In the genomic region with DNA sequence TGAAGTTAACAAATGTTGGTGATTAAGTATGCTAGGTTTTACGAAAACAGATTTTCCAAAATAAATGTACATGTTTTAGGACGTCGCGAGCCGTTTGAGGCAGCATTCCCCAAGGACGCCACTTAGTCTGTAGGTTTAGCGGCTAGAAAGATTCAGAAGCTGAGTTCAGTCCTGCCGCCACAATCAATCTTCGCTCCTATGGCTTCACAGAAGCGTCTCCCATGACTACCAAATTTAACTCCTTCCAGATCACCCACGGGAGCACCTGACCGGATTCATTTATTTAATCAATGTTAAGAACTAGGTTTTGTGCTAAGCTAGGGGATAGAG, we compare ENCODE assay signal across 8 cellular contexts. TPM values are rescaled to one million over a fixed set of nuclear protein-coding genes. Genes with fewer than 3 reads are reported as not detected.
DNase-seq lines count a peak whose midpoint lies in the region; ATAC-seq and TF ChIP-seq lines count a peak whose summit lies in the region.

No MANE protein-coding gene starts in this region.

- H3K27ac ChIP-seq in hepatocyte (peak overlapping the region; percentile 99), gastrocnemius medialis (peak overlapping the region; percentile 78 to 92 (median 89))

- peak; percentile 18 for DNase-seq in activated CD4-positive, alpha-beta T cell treated with anti-CD3 and anti-CD28 coated beads, Interleukin-2, amount 10 ng/mL, durations not matched to agents 7 days and 5 days
- no peak for DNase-seq in activated CD4-positive, alpha-beta T cell treated with anti-CD3 and anti-CD28 coated beads for 1 hour
- peak in 2 of 3 experiments; percentile 48 to 86 for DNase-seq in NCI-H1417 (lab: John Stamatoyannopoulos, UW)
- DNase-seq in activated naive CD8-positive, alpha-beta T cell treated with anti-CD3 and anti-CD28 coated beads, Interleukin-2, amount 50 U/mL, for 24 hours, result peak; percentile 12
- peak; percentile 49 for DNase-seq in hepatocyte (ENCODE audit: low spot score)
- DNase-seq in gastrocnemius medialis, result no peak

- in situ Hi-C loops in gastrocnemius medialis (cut with MboI; ENCODE audit: low sequenced_read_pairs in 4 of 4), result no loop called here

- CTCF ChIA-PET in activated CD4-positive, alpha-beta T cell treated with anti-CD3 and anti-CD28 coated beads, Interleukin-2, amount 10 ng/mL, durations not matched to agents 7 days and 5 days (lab: Charles Lee), result interaction anchor here (0.8 to 2.2 kb wide), 3 partner anchors 10 to 326 kb away, joined by 3 to 6 read pairs (median 6); partner anchors contain the start of gene GATAD1

- WGBS in hepatocyte (ENCODE audit: low lambda C conversion rate, missing lambda C conversion rate), result 3% methylated on average over 12 of the region's 12 CpGs

- no peak for TF ChIP-seq POLR2A in gastrocnemius medialis (IDR thresholded peaks at IDR 0.05)

- POLR2A ChIA-PET in activated CD4-positive, alpha-beta T cell treated with anti-CD3 and anti-CD28 coated beads, Interleukin-2, amount 10 ng/mL, durations not matched to agents 7 days and 5 days (lab: Charles Lee), result interaction anchor here (0.6 kb wide), 1 partner anchor 123 kb away, joined by 4 read pairs; no protein-coding TSS in a partner anchor

- H3K36me3 Mint-ChIP-seq in activated CD4-positive, alpha-beta T cell treated with anti-CD3 and anti-CD28 coated beads, Interleukin-2, amount 10 ng/mL, durations not matched to agents 7 days and 5 days (ENCODE audit: low read depth), result peaks cover 11% of the 10 kb centered on the region
- H3K36me3 Mint-ChIP-seq in activated naive CD8-positive, alpha-beta T cell treated with anti-CD3 and anti-CD28 coated beads, Interleukin-2, amount 50 U/mL, for 24 hours (ENCODE audit: low read depth), result peaks cover 15% of the 10 kb centered on the region

- no peak for ATAC-seq in activated naive CD8-positive, alpha-beta T cell treated with anti-CD3 and anti-CD28 coated beads, Interleukin-2, amount 50 U/mL, for 24 hours
- ATAC-seq in gastrocnemius medialis (peak in 1 of 2 donors; percentile 13), HG02610 (IDR thresholded peaks at IDR 0.05; ENCODE audit: unreplicated experiment) (no peak), GM19324 (IDR thresholded peaks at IDR 0.05; ENCODE audit: low FRiP score, unreplicated experiment) (no peak)

- peaks cover 41% of the 10 kb centered on the region for H3K79me2 ChIP-seq in hepatocyte

- H3K36me3 ChIP-seq in hepatocyte (replicated peaks; ENCODE audit: insufficient read depth, low read depth), result no peaks in the 10 kb centered on the region
- no peaks in the 10 kb centered on the region for H3K36me3 ChIP-seq in gastrocnemius medialis

- H3K27me3 Mint-ChIP-seq in activated CD4-positive, alpha-beta T cell treated with anti-CD3 and anti-CD28 coated beads, Interleukin-2, amount 10 ng/mL, durations not matched to agents 7 days and 5 days, result peaks cover 2% of the 10 kb centered on the region
- H3K27me3 Mint-ChIP-seq in activated naive CD8-positive, alpha-beta T cell treated with anti-CD3 and anti-CD28 coated beads, Interleukin-2, amount 50 U/mL, for 24 hours, result no peaks in the 10 kb centered on the region

- H3K4me3 ChIP-seq in hepatocyte, result peak overlapping the region; percentile 70
- H3K4me3 ChIP-seq in gastrocnemius medialis, result peak overlapping the region; percentile 71 to 92 (median 90)

- H3K4me3 Mint-ChIP-seq in activated CD4-positive, alpha-beta T cell treated with anti-CD3 and anti-CD28 coated beads, Interleukin-2, amount 10 ng/mL, durations not matched to agents 7 days and 5 days, result peak overlapping the region; percentile 95
- peak overlapping the region; percentile 93 for H3K4me3 Mint-ChIP-seq in activated naive CD8-positive, alpha-beta T cell treated with anti-CD3 and anti-CD28 coated beads, Interleukin-2, amount 50 U/mL, for 24 hours

- H3K27me3 ChIP-seq in hepatocyte, result no peaks in the 10 kb centered on the region
- no peaks in the 10 kb centered on the region for H3K27me3 ChIP-seq in gastrocnemius medialis

- peaks cover 3% of the 10 kb centered on the region for H3K9me3 Mint-ChIP-seq in activated CD4-positive, alpha-beta T cell treated with anti-CD3 and anti-CD28 coated beads, Interleukin-2, amount 10 ng/mL, durations not matched to agents 7 days and 5 days
- no peaks in the 10 kb centered on the region for H3K9me3 Mint-ChIP-seq in activated naive CD8-positive, alpha-beta T cell treated with anti-CD3 and anti-CD28 coated beads, Interleukin-2, amount 50 U/mL, for 24 hours

- H3K4me1 Mint-ChIP-seq in activated CD4-positive, alpha-beta T cell treated with anti-CD3 and anti-CD28 coated beads, Interleukin-2, amount 10 ng/mL, durations not matched to agents 7 days and 5 days, result peaks cover 42% of the 10 kb centered on the region
- H3K4me1 Mint-ChIP-seq in activated naive CD8-positive, alpha-beta T cell treated with anti-CD3 and anti-CD28 coated beads, Interleukin-2, amount 50 U/mL, for 24 hours, result peaks cover 28% of the 10 kb centered on the region

- peak overlapping the region; percentile 99 for H3K27ac Mint-ChIP-seq in activated CD4-positive, alpha-beta T cell treated with anti-CD3 and anti-CD28 coated beads, Interleukin-2, amount 10 ng/mL, durations not matched to agents 7 days and 5 days
- peak overlapping the region; percentile 98 for H3K27ac Mint-ChIP-seq in activated naive CD8-positive, alpha-beta T cell treated with anti-CD3 and anti-CD28 coated beads, Interleukin-2, amount 50 U/mL, for 24 hours

- H3K4me2 ChIP-seq in hepatocyte, result peak overlapping the region; percentile 80

- H3K4me1 ChIP-seq in hepatocyte (ENCODE audit: insufficient read depth), result peaks cover 6% of the 10 kb centered on the region
- peaks cover 5 to 8% of the 10 kb centered on the region in 2 donors for H3K4me1 ChIP-seq in gastrocnemius medialis

- TF ChIP-seq CTCF in hepatocyte (IDR thresholded peaks at IDR 0.05; ENCODE audit: poor library complexity), result no peak
- no peak for TF ChIP-seq CTCF in gastrocnemius medialis (IDR thresholded peaks at IDR 0.05 in 4 of 5, conservative IDR thresholded peaks at IDR 0.05 in 1 of 5)

- H4K20me1 ChIP-seq in hepatocyte (ENCODE audit: insufficient read depth, poor library complexity, severe bottlenecking), result peaks cover 32% of the 10 kb centered on the region

- H3K9me2 ChIP-seq in hepatocyte (replicated peaks; ENCODE audit: insufficient read depth), result no peaks in the 10 kb centered on the region

- peak overlapping the region; percentile 77 for H2AFZ ChIP-seq in hepatocyte

- intact Hi-C loops in gastrocnemius medialis (cut with DNase I; ENCODE audit: low total_unique reads), result loop anchor here (2.0 kb wide), 1 partner anchor 44 kb away; the partner anchor contains the start of gene LRRD1

- H3K9me3 ChIP-seq in hepatocyte (ENCODE audit: low read depth), result no peaks in the 10 kb centered on the region
- H3K9me3 ChIP-seq in gastrocnemius medialis, result no peaks in the 10 kb centered on the region

RNA-seq across cellular contexts. Expression of gene CYP51A1, which starts 0.8 kb away (rescaled TPM):
- 10 to 100 TPM; 27.4 to 30.6 TPM for total RNA-seq in activated CD4-positive, alpha-beta T cell treated with anti-CD3 and anti-CD28 coated beads, Interleukin-2, amount 10 ng/mL, durations not matched to agents 7 days and 5 days
- 414 and 425 TPM in 2 replicates for total RNA-seq in hepatocyte
- 155 and 200 TPM in 2 replicates for polyA plus RNA-seq in hepatocyte
- 10 to 100 TPM in 2 of 4 donors, 1 to 10 TPM in 2; 4.7 to 13.3 (median 9.7) TPM for total RNA-seq in gastrocnemius medialis

RNA-seq across cellular contexts. Expression of gene LRRD1, which starts 43.9 kb away (rescaled TPM):
- not detected for total RNA-seq in activated CD4-positive, alpha-beta T cell treated with anti-CD3 and anti-CD28 coated beads, Interleukin-2, amount 10 ng/mL, durations not matched to agents 7 days and 5 days
- total RNA-seq in hepatocyte, result 0.08 and 0.77 TPM in 2 replicates
- polyA plus RNA-seq in hepatocyte, result not detected in 2 replicates
- not detected for total RNA-seq in gastrocnemius medialis

Comparison
In these comparisons a context has a peak if more than half of its experiments do, and no peak if none do; other contexts are left out.
1. DNase-seq: peak in activated CD4-positive, alpha-beta T cell treated with anti-CD3 and anti-CD28 coated beads, Interleukin-2, amount 10 ng/mL, durations not matched to agents 7 days and 5 days (single experiment), NCI-H1417 (2 of 3), activated naive CD8-positive, alpha-beta T cell treated with anti-CD3 and anti-CD28 coated beads, Interleukin-2, amount 50 U/mL, for 24 hours (single experiment) and hepatocyte (single experiment); none in activated CD4-positive, alpha-beta T cell treated with anti-CD3 and anti-CD28 coated beads for 1 hour (single experiment) and gastrocnemius medialis (0 of 2).
2. RNA of gene CYP51A1, which starts 0.8 kb away (total RNA-seq): 414 to 425 TPM in hepatocyte; 27.4 to 30.6 TPM in activated CD4-positive, alpha-beta T cell treated with anti-CD3 and anti-CD28 coated beads, Interleukin-2, amount 10 ng/mL, durations not matched to agents 7 days and 5 days and 4.7 to 13.3 TPM in gastrocnemius medialis; every median in the first group is over 10 times any median in the second.